1 cellular context compared by ENCODE assay signal in the genomic region with DNA sequence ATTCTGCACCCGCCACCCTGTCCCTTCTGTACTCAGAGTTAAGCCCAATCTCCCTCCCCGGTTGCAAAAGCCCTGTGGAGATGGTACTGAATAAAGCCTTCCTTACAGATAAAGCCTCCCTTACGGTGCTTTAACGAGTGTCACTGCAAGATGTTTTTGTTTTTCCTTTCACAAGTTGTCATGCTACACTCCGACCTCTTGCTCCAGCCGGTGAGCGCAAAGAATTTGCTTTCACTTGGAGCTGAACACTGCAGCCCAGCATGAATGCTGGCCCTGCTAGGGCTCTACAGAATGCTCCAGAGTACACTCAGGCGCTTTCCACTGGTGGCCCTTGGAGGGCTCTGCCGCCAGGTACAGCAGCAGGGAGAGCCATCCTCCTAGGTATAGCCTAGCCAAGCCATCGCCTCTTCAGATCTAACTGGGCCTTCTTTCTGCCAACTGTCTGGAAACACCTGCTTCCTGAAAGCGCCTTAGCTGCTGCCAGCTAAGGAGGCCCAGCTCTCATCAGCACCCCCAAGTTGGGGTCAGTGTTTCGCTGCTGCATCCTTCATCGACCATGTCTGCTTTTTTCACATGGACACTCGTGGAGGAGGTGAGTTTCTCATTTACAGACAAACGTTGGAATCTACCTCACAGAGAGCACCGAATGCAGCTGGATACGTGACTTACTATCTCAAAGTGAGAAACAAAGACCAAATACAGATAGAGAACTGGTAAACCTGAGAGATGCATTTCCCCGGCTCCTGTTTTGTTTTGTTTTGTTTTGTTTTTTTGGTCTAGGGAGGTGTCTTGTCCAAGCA.
TF ChIP-seq lines count a peak whose summit lies in the region.

No MANE protein-coding gene starts in this region.

TF ChIP-seq in HepG2, 621 proteins besides CTCF, POLR2A, EP300 and RAD21:
- TF ChIP-seq, protein P1, sequence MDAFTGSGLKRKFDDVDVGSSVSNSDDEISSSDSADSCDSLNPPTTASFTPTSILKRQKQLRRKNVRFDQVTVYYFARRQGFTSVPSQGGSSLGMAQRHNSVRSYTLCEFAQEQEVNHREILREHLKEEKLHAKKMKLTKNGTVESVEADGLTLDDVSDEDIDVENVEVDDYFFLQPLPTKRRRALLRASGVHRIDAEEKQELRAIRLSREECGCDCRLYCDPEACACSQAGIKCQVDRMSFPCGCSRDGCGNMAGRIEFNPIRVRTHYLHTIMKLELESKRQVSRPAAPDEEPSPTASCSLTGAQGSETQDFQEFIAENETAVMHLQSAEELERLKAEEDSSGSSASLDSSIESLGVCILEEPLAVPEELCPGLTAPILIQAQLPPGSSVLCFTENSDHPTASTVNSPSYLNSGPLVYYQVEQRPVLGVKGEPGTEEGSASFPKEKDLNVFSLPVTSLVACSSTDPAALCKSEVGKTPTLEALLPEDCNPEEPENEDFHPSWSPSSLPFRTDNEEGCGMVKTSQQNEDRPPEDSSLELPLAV (CRISPR knock-in tag; conservative IDR thresholded peaks at IDR 0.05; ENCODE audit: low read depth), result no peak
- no peak for TF ChIP-seq XRCC5 (optimal IDR thresholded peaks at IDR 0.05; ENCODE audit: low read length)
- TF ChIP-seq, protein P2, sequence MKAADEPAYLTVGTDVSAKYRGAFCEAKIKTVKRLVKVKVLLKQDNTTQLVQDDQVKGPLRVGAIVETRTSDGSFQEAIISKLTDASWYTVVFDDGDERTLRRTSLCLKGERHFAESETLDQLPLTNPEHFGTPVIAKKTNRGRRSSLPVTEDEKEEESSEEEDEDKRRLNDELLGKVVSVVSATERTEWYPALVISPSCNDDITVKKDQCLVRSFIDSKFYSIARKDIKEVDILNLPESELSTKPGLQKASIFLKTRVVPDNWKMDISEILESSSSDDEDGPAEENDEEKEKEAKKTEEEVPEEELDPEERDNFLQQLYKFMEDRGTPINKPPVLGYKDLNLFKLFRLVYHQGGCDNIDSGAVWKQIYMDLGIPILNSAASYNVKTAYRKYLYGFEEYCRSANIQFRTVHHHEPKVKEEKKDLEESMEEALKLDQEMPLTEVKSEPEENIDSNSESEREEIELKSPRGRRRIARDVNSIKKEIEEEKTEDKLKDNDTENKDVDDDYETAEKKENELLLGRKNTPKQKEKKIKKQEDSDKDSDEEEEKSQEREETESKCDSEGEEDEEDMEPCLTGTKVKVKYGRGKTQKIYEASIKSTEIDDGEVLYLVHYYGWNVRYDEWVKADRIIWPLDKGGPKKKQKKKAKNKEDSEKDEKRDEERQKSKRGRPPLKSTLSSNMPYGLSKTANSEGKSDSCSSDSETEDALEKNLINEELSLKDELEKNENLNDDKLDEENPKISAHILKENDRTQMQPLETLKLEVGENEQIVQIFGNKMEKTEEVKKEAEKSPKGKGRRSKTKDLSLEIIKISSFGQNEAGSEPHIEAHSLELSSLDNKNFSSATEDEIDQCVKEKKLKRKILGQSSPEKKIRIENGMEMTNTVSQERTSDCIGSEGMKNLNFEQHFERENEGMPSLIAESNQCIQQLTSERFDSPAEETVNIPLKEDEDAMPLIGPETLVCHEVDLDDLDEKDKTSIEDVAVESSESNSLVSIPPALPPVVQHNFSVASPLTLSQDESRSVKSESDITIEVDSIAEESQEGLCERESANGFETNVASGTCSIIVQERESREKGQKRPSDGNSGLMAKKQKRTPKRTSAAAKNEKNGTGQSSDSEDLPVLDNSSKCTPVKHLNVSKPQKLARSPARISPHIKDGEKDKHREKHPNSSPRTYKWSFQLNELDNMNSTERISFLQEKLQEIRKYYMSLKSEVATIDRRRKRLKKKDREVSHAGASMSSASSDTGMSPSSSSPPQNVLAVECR (CRISPR knock-in tag; IDR thresholded peaks at IDR 0.05; ENCODE audit: borderline replicate concordance), result no peak
- no peak for TF ChIP-seq PRMT3 (CRISPR knock-in tag; IDR thresholded peaks at IDR 0.05; ENCODE audit: borderline replicate concordance, low read depth)
- TF ChIP-seq HOXA5 (CRISPR knock-in tag; IDR thresholded peaks at IDR 0.05), result no peak
- TF ChIP-seq, protein P3, sequence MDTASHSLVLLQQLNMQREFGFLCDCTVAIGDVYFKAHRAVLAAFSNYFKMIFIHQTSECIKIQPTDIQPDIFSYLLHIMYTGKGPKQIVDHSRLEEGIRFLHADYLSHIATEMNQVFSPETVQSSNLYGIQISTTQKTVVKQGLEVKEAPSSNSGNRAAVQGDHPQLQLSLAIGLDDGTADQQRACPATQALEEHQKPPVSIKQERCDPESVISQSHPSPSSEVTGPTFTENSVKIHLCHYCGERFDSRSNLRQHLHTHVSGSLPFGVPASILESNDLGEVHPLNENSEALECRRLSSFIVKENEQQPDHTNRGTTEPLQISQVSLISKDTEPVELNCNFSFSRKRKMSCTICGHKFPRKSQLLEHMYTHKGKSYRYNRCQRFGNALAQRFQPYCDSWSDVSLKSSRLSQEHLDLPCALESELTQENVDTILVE (CRISPR knock-in tag; IDR thresholded peaks at IDR 0.05), result no peak
- TF ChIP-seq GPN1 (CRISPR knock-in tag; IDR thresholded peaks at IDR 0.05; ENCODE audit: borderline replicate concordance), result no peak
- no peak for TF ChIP-seq HHEX (CRISPR knock-in tag; IDR thresholded peaks at IDR 0.05)
- no peak for TF ChIP-seq ZNF343 (CRISPR knock-in tag; IDR thresholded peaks at IDR 0.05)
- TF ChIP-seq ZNF317 (CRISPR knock-in tag; IDR thresholded peaks at IDR 0.05), result no peak
- TF ChIP-seq, protein P4, sequence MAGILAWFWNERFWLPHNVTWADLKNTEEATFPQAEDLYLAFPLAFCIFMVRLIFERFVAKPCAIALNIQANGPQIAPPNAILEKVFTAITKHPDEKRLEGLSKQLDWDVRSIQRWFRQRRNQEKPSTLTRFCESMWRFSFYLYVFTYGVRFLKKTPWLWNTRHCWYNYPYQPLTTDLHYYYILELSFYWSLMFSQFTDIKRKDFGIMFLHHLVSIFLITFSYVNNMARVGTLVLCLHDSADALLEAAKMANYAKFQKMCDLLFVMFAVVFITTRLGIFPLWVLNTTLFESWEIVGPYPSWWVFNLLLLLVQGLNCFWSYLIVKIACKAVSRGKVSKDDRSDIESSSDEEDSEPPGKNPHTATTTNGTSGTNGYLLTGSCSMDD (CRISPR knock-in tag; IDR thresholded peaks at IDR 0.05), result no peak
- TF ChIP-seq ZNF20 (CRISPR knock-in tag; IDR thresholded peaks at IDR 0.05), result no peak
- no peak for TF ChIP-seq RARA (CRISPR knock-in tag; IDR thresholded peaks at IDR 0.05)
- no peak for TF ChIP-seq ZNF354B (CRISPR knock-in tag; IDR thresholded peaks at IDR 0.05)
